ENCODE assay signal across 8 cellular contexts in the genomic region with DNA sequence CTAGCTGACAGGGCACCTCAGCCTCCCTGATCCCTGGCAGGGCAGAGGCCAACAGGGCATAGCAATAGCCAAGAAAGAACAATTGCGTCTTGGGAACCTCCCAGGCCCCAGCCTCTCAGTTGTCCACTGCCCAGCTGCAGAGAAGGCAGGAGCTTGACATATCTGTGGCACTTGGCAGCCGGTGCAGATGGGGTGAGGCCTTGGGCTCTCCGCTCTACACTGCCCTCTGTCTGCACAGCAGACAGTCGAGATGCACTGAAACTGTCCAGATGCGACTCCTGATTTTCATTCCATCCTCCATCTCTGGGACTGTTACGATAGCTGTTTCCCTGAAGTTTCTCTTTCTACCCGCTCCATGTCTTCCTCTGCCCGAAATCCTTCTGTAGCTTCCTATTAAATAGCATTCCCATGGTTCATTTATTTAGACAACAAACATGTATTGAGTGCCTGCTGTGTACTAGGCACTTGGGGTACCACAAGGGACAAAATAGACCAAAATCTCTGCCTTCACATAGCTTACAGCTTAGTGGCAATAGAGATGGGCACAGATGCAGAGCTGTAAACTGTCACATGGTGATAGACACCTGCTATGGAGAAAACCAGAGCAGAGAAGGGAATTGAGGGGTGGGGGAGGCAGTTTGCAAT. TPM values are rescaled to one million over a fixed set of nuclear protein-coding genes. Genes with fewer than 3 reads are reported as not detected.
DNase-seq lines count a peak whose midpoint lies in the region; ATAC-seq and TF ChIP-seq lines count a peak whose summit lies in the region.

No MANE protein-coding gene starts in this region.

- peak; percentile 86 for TF ChIP-seq CTCF in BJ (IDR thresholded peaks at IDR 0.05; ENCODE audit: insufficient read depth, low read depth, low read length)

- H3K27ac Mint-ChIP-seq in activated naive CD8-positive, alpha-beta T cell treated with anti-CD3 and anti-CD28 coated beads, Interleukin-2, amount 50 U/mL, for 24 hours: peak overlapping the region; percentile 2

- H3K27me3 Mint-ChIP-seq in activated naive CD8-positive, alpha-beta T cell treated with anti-CD3 and anti-CD28 coated beads, Interleukin-2, amount 50 U/mL, for 24 hours: peaks cover 3% of the 10 kb centered on the region

- H3K9me3 Mint-ChIP-seq in activated naive CD8-positive, alpha-beta T cell treated with anti-CD3 and anti-CD28 coated beads, Interleukin-2, amount 50 U/mL, for 24 hours: no peaks in the 10 kb centered on the region

- POLR2A ChIA-PET in BJ (lab: Charles Lee): interaction anchor here (0.6 kb wide), 1 partner anchor 112 kb away, joined by 3 read pairs; no protein-coding TSS in a partner anchor

- peak overlapping the region; percentile 30 for H3K4me3 Mint-ChIP-seq in activated naive CD8-positive, alpha-beta T cell treated with anti-CD3 and anti-CD28 coated beads, Interleukin-2, amount 50 U/mL, for 24 hours

- H3K27me3 ChIP-seq in BJ (ENCODE audit: control insufficient read depth, insufficient read depth, low read length) (no peaks in the 10 kb centered on the region), H7 (ENCODE audit: control insufficient read depth, insufficient read depth, low read length) (no peaks in the 10 kb centered on the region)

- H3K36me3 Mint-ChIP-seq in activated naive CD8-positive, alpha-beta T cell treated with anti-CD3 and anti-CD28 coated beads, Interleukin-2, amount 50 U/mL, for 24 hours (ENCODE audit: low read depth): peaks cover 32% of the 10 kb centered on the region

- CTCF ChIA-PET in BJ (lab: Yijun Ruan, JAX): interaction anchor here (0.6 to 2.3 kb wide), 24 partner anchors 8 to 299 kb away, joined by 3 to 17 read pairs (median 4); a partner anchor contains a TSS

- intact Hi-C loops in left ventricle myocardium superior (cut with micrococcal nuclease): no loop called here

- H3K36me3 ChIP-seq in BJ (ENCODE audit: control insufficient read depth, insufficient read depth, low read length): peaks cover 14% of the 10 kb centered on the region
- H3K36me3 ChIP-seq in H7 (replicated peaks; ENCODE audit: control insufficient read depth, insufficient read depth, low read length): peaks cover 12% of the 10 kb centered on the region

- DNase-seq in BJ (ENCODE audit: low read depth) (no peak), H7 (peak; percentile 83), RPMI8226 (peak; percentile 82), left ventricle myocardium superior (peak; percentile 80), smooth muscle cell of the brain vasculature (ENCODE audit: low read depth, low spot score) (peak; percentile 21), OCI-M2 (lab: John Stamatoyannopoulos, UW; ENCODE audit: unreplicated experiment) (no peak)
- DNase-seq in activated naive CD8-positive, alpha-beta T cell treated with anti-CD3 and anti-CD28 coated beads, Interleukin-2, amount 50 U/mL, for 24 hours: peak; percentile 51

- no peak overlapping the region for H3K4me3 ChIP-seq in BJ (ENCODE audit: low read depth, low read length)
- no peak overlapping the region for H3K4me3 ChIP-seq in H7 (ENCODE audit: insufficient read depth, low read depth, low read length)

- H3K4me1 Mint-ChIP-seq in activated naive CD8-positive, alpha-beta T cell treated with anti-CD3 and anti-CD28 coated beads, Interleukin-2, amount 50 U/mL, for 24 hours: peaks cover 42% of the 10 kb centered on the region

- ATAC-seq in activated naive CD8-positive, alpha-beta T cell treated with anti-CD3 and anti-CD28 coated beads, Interleukin-2, amount 50 U/mL, for 24 hours: no peak
- ATAC-seq in left ventricle myocardium superior (peak; percentile 20), HG02973 (IDR thresholded peaks at IDR 0.05; ENCODE audit: unreplicated experiment) (no peak)

RNA-seq across cellular contexts. Expression of a gene that starts 3.3 kb away (rescaled TPM):
- polyA plus RNA-seq in BJ (2011; rRNA removed): 36.6 and 60.9 TPM in 2 replicates
- polyA minus RNA-seq in BJ (2011; rRNA and poly(A)+ RNA removed): 105 and 158 TPM in 2 replicates
- 91.5 and 99.6 TPM in 2 replicates for total RNA-seq in H7 (2014; rRNA removed; shearing (Covaris generic))
- total RNA-seq in left ventricle myocardium superior: 41.8 TPM

Comparison
In these comparisons a context has a peak if more than half of its experiments do, and no peak if none do; other contexts are left out.
1. DNase-seq: peak in H7 (single experiment), RPMI8226 (single experiment), activated naive CD8-positive, alpha-beta T cell treated with anti-CD3 and anti-CD28 coated beads, Interleukin-2, amount 50 U/mL, for 24 hours (single experiment), left ventricle myocardium superior (single experiment) and smooth muscle cell of the brain vasculature (single experiment); none in BJ (single experiment) and OCI-M2 (single experiment).